ENCODE assay signal across 1 cellular context in genomic region chr13:108274718-108275117, GRCh38.
TF ChIP-seq lines count a peak whose summit lies in the region.

No MANE protein-coding gene starts in this region.

TF ChIP-seq in K562, 482 proteins besides CTCF, POLR2A, EP300 and RAD21:
- TF ChIP-seq CEBPB (tag; IDR thresholded peaks at IDR 0.05): peak; percentile 43
- TF ChIP-seq NR2C1 (IDR thresholded peaks at IDR 0.05): no peak
- TF ChIP-seq NR2C1 (tag; IDR thresholded peaks at IDR 0.05): no peak
